In genomic region chrX:27809460-27809859, GRCh38 we compare ENCODE assay signal across 14 cellular contexts. TPM values are rescaled to one million over a fixed set of nuclear protein-coding genes. Genes with fewer than 3 reads are reported as not detected.
"Had no signal": no experiment of that assay in that cellular context is flagged by ENCODE, and none has a peak within 500 bp of the region (broad histone marks: within the 10 kb centered on the region; RNA-seq: fewer than 3 reads in every experiment).

No MANE protein-coding gene starts in this region.

RNA-seq across cellular contexts. Expression of gene MAGEB10, which starts 1.7 kb away (rescaled TPM):
- total RNA-seq: activated B cell treated with CpG ODN at 0.5 μM for 24 hours; activated CD4-positive, alpha-beta memory T cell treated with anti-CD3 and anti-CD28 coated beads for 36 hours; activated CD4-positive, alpha-beta memory T cell treated with anti-CD3 and anti-CD28 coated beads, Interleukin-2, amount 10 ng/mL, durations not matched to agents 7 days and 5 days; activated CD4-positive, alpha-beta T cell treated with anti-CD3 and anti-CD28 coated beads for 36 hours; activated CD4-positive, alpha-beta T cell treated with anti-CD3 and anti-CD28 coated beads, Interleukin-2, amount 10 ng/mL, durations not matched to agents 24 days and 14 days; activated CD4-positive, alpha-beta T cell treated with anti-CD3 and anti-CD28 coated beads, Interleukin-2, amount 10 ng/mL, durations not matched to agents 7 days and 5 days; activated CD8-positive, alpha-beta memory T cell treated with anti-CD3 and anti-CD28 coated beads for 36 hours; activated CD8-positive, alpha-beta memory T cell treated with anti-CD3 and anti-CD28 coated beads, Interleukin-2, amount 10 ng/mL, durations not matched to agents 7 days and 5 days; activated CD8-positive, alpha-beta T cell treated with anti-CD3 and anti-CD28 coated beads for 36 hours; activated CD8-positive, alpha-beta T cell treated with anti-CD3 and anti-CD28 coated beads, Interleukin-2, amount 10 ng/mL, durations not matched to agents 7 days and 5 days; T-helper 1 cell treated with Interleukin-12 subunit alpha and Interleukin-12 subunit beta and Interleukin-4 antibody, amounts not matched to agents 30 ng/mL and 1 ng/mL, for 36 hours; T-helper 17 cell; T-helper 2 cell treated with Interferon-gamma antibody and Interleukin-4, amounts not matched to agents 100 ng/mL and 5 ng/mL, for 36 hours; WTC11 had no signal
